29 cellular contexts compared by ENCODE assay signal in genomic region chr3:63385629-63386028, GRCh38.
DNase-seq lines count a peak whose midpoint lies in the region; ATAC-seq and TF ChIP-seq lines count a peak whose summit lies in the region.
"Had no signal": no experiment of that assay in that cellular context is flagged by ENCODE, and none has a peak within 500 bp of the region (broad histone marks: within the 10 kb centered on the region; RNA-seq: fewer than 3 reads in every experiment).

No MANE protein-coding gene starts in this region.

- H3K9ac ChIP-seq in BLaER1 (no peak overlapping the region), PC-3 (ENCODE audit: low read length) (no peak overlapping the region)
- H3K9ac ChIP-seq in BLaER1 treated with 17β-estradiol and CSF1 and Interleukin-3, amounts not matched to agents 10 nM and 100 nM = no peak overlapping the region

- no peak for TF ChIP-seq CTCF in osteoblast (IDR thresholded peaks at IDR 0.05; ENCODE audit: extremely low read depth, low read depth, low read length)
- TF ChIP-seq CTCF in PC-3 (conservative IDR thresholded peaks at IDR 0.05; ENCODE audit: low read depth, low read length) = no peak

- CTCF ChIA-PET in PC-3 (lab: Charles Lee) = no interaction called here

- H3K27ac ChIP-seq in BLaER1 = no peak overlapping the region
- no peak overlapping the region; a peak in 1 of 22 replicates for H3K27ac ChIP-seq in BLaER1 treated with 17β-estradiol and CSF1 and Interleukin-3, amounts not matched to agents 10 nM and 100 nM
- no peak overlapping the region for H3K27ac ChIP-seq in osteoblast (ENCODE audit: low read depth, low read length)
- no peak overlapping the region for H3K27ac ChIP-seq in PC-3 (ENCODE audit: low read length)
- H3K27ac ChIP-seq: 22Rv1, A549, C4-2B had no signal

- intact Hi-C loops in PC-3 (cut with micrococcal nuclease) = no loop called here

- POLR2A ChIA-PET in PC-3 (lab: Charles Lee; ENCODE audit: unreplicated experiment) = no interaction called here

- ATAC-seq in GM21367 (IDR thresholded peaks at IDR 0.05; ENCODE audit: unreplicated experiment) (no peak), PC-3 (no peak)
- ATAC-seq: A549; CD8-positive, alpha-beta T cell had no signal

- H3K4me2 ChIP-seq in BLaER1 (0 out of 2 replicates have a peak overlapping the region, but pooled peaks have one; percentile 71), osteoblast (ENCODE audit: insufficient read depth, low read length) (no peak overlapping the region), PC-3 (ENCODE audit: low read length) (no peak overlapping the region)
- H3K4me2 ChIP-seq in BLaER1 treated with 17β-estradiol and CSF1 and Interleukin-3, amounts not matched to agents 10 nM and 100 nM = peak overlapping the region in 6 of 11 experiments; percentile 38 to 67 (median 57); a peak in 8 of 22 replicates
- H3K4me2 ChIP-seq: A549 had no signal

- H3K9me3 ChIP-seq in BLaER1 (no peaks in the 10 kb centered on the region), osteoblast (ENCODE audit: low read depth, low read length) (no peaks in the 10 kb centered on the region), PC-3 (ENCODE audit: low read length) (no peaks in the 10 kb centered on the region)
- peaks cover 0 to 10% (median 0%) of the 10 kb centered on the region in 11 experiments; a peak in 1 of 22 replicates for H3K9me3 ChIP-seq in BLaER1 treated with 17β-estradiol and CSF1 and Interleukin-3, amounts not matched to agents 10 nM and 100 nM (replicated peaks in 1 of 11)
- H3K9me3 ChIP-seq: A549, BE2C, Caco-2 had no signal

- H4K20me1 ChIP-seq in BLaER1 (no peaks in the 10 kb centered on the region), osteoblast (ENCODE audit: insufficient read depth, low read length) (no peaks in the 10 kb centered on the region), PC-3 (ENCODE audit: low read length) (no peaks in the 10 kb centered on the region)
- no peaks in the 10 kb centered on the region for H4K20me1 ChIP-seq in BLaER1 treated with 17β-estradiol and CSF1 and Interleukin-3, amounts not matched to agents 10 nM and 100 nM

- H3K4me1 ChIP-seq in BLaER1 (peaks cover 16% of the 10 kb centered on the region), osteoblast (ENCODE audit: insufficient read depth, low read length) (no peaks in the 10 kb centered on the region), PC-3 (ENCODE audit: insufficient read depth, low read length) (no peaks in the 10 kb centered on the region)
- peaks cover 13 to 22% (median 18%) of the 10 kb centered on the region in 10 experiments; a peak in 19 of 20 replicates for H3K4me1 ChIP-seq in BLaER1 treated with 17β-estradiol and CSF1 and Interleukin-3, amounts not matched to agents 10 nM and 100 nM
- H3K4me1 ChIP-seq: A549, BE2C, Caco-2 had no signal

- H3K36me3 ChIP-seq in BLaER1 = no peaks in the 10 kb centered on the region
- no peaks in the 10 kb centered on the region for H3K36me3 ChIP-seq in BLaER1 treated with 17β-estradiol and CSF1 and Interleukin-3, amounts not matched to agents 10 nM and 100 nM
- H3K36me3 ChIP-seq in osteoblast (ENCODE audit: insufficient read depth, low read length) = no peaks in the 10 kb centered on the region
- H3K36me3 ChIP-seq in PC-3 (ENCODE audit: low read depth, low read length) = no peaks in the 10 kb centered on the region
- H3K36me3 ChIP-seq: BE2C had no signal

- H3K79me2 ChIP-seq in osteoblast (ENCODE audit: insufficient read depth, low read length) (no peaks in the 10 kb centered on the region), PC-3 (ENCODE audit: low read length) (no peaks in the 10 kb centered on the region)

- no TSS peak for BruUV-seq in PC-3 (replicated peaks; lab: Mats Ljungman, UMichigan)

- DNase-seq in osteoblast (ENCODE audit: insufficient read length, low spot score, missing footprints) (peak; percentile 3), DMS 273 (lab: John Stamatoyannopoulos, UW; ENCODE audit: unreplicated experiment) (no peak), PC-3 (no peak)
- DNase-seq: 8988T; ACHN; AML-193; BE2C; C1 segment of cervical spinal cord; Caco-2; Calu3; CD4-positive, alpha-beta memory T cell; CD4-positive, alpha-beta T cell; CD4-positive, CD25-positive, alpha-beta regulatory T cell; CD8-positive, alpha-beta memory T cell; CD8-positive, alpha-beta T cell; COR-L47; DMS 273 treated with DMSO at 0.1 percent for 48 hours; DMS153; DMS53; DMS79; DMS79 treated with DMSO at 0.1 percent for 48 hours; DND-41; EL had no signal

- H3F3A ChIP-seq in PC-3 (ENCODE audit: low read length, unreplicated experiment) = no peaks in the 10 kb centered on the region

- H2AFZ ChIP-seq in osteoblast (ENCODE audit: low read length) (no peak overlapping the region), PC-3 (ENCODE audit: low read length) (no peak overlapping the region)

- no peaks in the 10 kb centered on the region for H3K9me2 ChIP-seq in PC-3 (replicated peaks; ENCODE audit: low read length)

- H3K4me3 ChIP-seq in BLaER1 (no peak overlapping the region), osteoblast (ENCODE audit: insufficient read depth, low read length) (no peak overlapping the region), PC-3 (ENCODE audit: low read length) (no peak overlapping the region)
- no peak overlapping the region for H3K4me3 ChIP-seq in BLaER1 treated with 17β-estradiol and CSF1 and Interleukin-3, amounts not matched to agents 10 nM and 100 nM
- H3K4me3 ChIP-seq: A549 had no signal

- no peaks in the 10 kb centered on the region for H3K27me3 ChIP-seq in BLaER1
- H3K27me3 ChIP-seq in BLaER1 treated with 17β-estradiol and CSF1 and Interleukin-3, amounts not matched to agents 10 nM and 100 nM = no peaks in the 10 kb centered on the region
- H3K27me3 ChIP-seq in osteoblast (ENCODE audit: insufficient read depth, low read length) = no peaks in the 10 kb centered on the region
- no peaks in the 10 kb centered on the region for H3K27me3 ChIP-seq in PC-3 (ENCODE audit: low read length)

Comparison
In these comparisons a context has a peak if more than half of its experiments do, and no peak if none do; other contexts are left out.
1. H3K4me2 ChIP-seq: peak in BLaER1 (single experiment) and BLaER1 treated with 17β-estradiol and CSF1 and Interleukin-3, amounts not matched to agents 10 nM and 100 nM (6 of 11); none in osteoblast (single experiment) and PC-3 (single experiment).